ENCODE assay signal across 7 cellular contexts in genomic region chr2:185275979-185276378, GRCh38.
DNase-seq lines count a peak whose midpoint lies in the region; ATAC-seq, FAIRE-seq and TF ChIP-seq lines count a peak whose summit lies in the region.
"Not testable (repeated sequence)": the region's sequence is repeated elsewhere in the genome, so short reads cannot be mapped to it uniquely, and the experiment has no call there.

No MANE protein-coding gene starts in this region.

- whole genome bisulfite sequencing in body of pancreas, 2 donors = 35 to 37% methylated on average over 3 of the region's 3 CpGs
- 39 to 45% methylated on average over 3 of the region's 3 CpGs for WGBS in pancreas, 2 donors

- H3K9me3 ChIP-seq in body of pancreas, pancreas: not testable (repeated sequence)

- not testable (repeated sequence) for TF ChIP-seq CTCF in C4-2B (conservative IDR thresholded peaks at IDR 0.05); LNCaP clone FGC (IDR thresholded peaks at IDR 0.05; ENCODE audit: control insufficient read depth, extremely low read depth, insufficient read depth); body of pancreas (IDR thresholded peaks at IDR 0.05); glutamatergic neuron (IDR thresholded peaks at IDR 0.05; ENCODE audit: partially characterized antibody, unreplicated experiment); pancreas (IDR thresholded peaks at IDR 0.05)

- peak; percentile 75 for ATAC-seq in body of pancreas
- peak; percentile 80 to 87 (median 82) for ATAC-seq in pancreas

- not testable (repeated sequence) for H3K27me3 ChIP-seq in body of pancreas, pancreas

- peaks cover 27% of the 10 kb centered on the region for H3K4me1 Mint-ChIP-seq in glutamatergic neuron (ENCODE audit: low read depth, unreplicated experiment)

- H3K9me3 Mint-ChIP-seq in glutamatergic neuron (ENCODE audit: unreplicated experiment) = not testable (repeated sequence)

- not testable (repeated sequence) for H3K36me3 Mint-ChIP-seq in glutamatergic neuron (ENCODE audit: unreplicated experiment)

- peak overlapping the region; percentile 29; the same call in 1 of the 2 replicates for H3K27ac ChIP-seq in C4-2B
- H3K27ac ChIP-seq in body of pancreas = peak overlapping the region in 2 of 4 donors; percentile 33 to 62
- H3K27ac ChIP-seq in pancreas = peak overlapping the region in 2 of 4 donors; percentile 25 to 32

- not testable (repeated sequence) for H3K4me3 ChIP-seq in LNCaP clone FGC (ENCODE audit: low read depth, low read length); body of pancreas; pancreas

- not testable (repeated sequence) for TF ChIP-seq POLR2A in body of pancreas (IDR thresholded peaks at IDR 0.05)

- intact Hi-C loops in body of pancreas (cut with DNase I); pancreas (cut with DNase I): not testable (repeated sequence)

- H3K27ac Mint-ChIP-seq in glutamatergic neuron (ENCODE audit: unreplicated experiment) = peak overlapping the region; percentile 93

- H3K27me3 Mint-ChIP-seq in glutamatergic neuron (ENCODE audit: unreplicated experiment) = not testable (repeated sequence)

- FAIRE-seq in pancreas (lab: Jason Lieb, UNC) = not testable (repeated sequence)

- peaks cover 29% of the 10 kb centered on the region for H3K4me1 ChIP-seq in body of pancreas
- H3K4me1 ChIP-seq in pancreas = peaks cover 11 to 27% (median 22%) of the 10 kb centered on the region in 3 donors

- not testable (repeated sequence) for H3K36me3 ChIP-seq in body of pancreas (replicated peaks in 1 of 2; ENCODE audit: insufficient read depth in 1 of 2, low read depth in 2 of 2); pancreas

- DNase-seq in DMS53 (lab: John Stamatoyannopoulos, UW) (peak; percentile 77), LNCaP clone FGC (ENCODE audit: low read depth) (peak; percentile 28), NCI-H748 (lab: John Stamatoyannopoulos, UW; ENCODE audit: unreplicated experiment) (peak; percentile 83), body of pancreas (peak in 3 of 4 donors; percentile 30 to 63 (median 36)), pancreas (peak in 3 of 6 donors; percentile 35 to 41 (median 35))
- DNase-seq in glutamatergic neuron = not testable (repeated sequence)

- not testable (repeated sequence) for H3K4me3 Mint-ChIP-seq in glutamatergic neuron (ENCODE audit: unreplicated experiment)
